Comparison of ENCODE assay signal across 3 cellular contexts in the genomic region with DNA sequence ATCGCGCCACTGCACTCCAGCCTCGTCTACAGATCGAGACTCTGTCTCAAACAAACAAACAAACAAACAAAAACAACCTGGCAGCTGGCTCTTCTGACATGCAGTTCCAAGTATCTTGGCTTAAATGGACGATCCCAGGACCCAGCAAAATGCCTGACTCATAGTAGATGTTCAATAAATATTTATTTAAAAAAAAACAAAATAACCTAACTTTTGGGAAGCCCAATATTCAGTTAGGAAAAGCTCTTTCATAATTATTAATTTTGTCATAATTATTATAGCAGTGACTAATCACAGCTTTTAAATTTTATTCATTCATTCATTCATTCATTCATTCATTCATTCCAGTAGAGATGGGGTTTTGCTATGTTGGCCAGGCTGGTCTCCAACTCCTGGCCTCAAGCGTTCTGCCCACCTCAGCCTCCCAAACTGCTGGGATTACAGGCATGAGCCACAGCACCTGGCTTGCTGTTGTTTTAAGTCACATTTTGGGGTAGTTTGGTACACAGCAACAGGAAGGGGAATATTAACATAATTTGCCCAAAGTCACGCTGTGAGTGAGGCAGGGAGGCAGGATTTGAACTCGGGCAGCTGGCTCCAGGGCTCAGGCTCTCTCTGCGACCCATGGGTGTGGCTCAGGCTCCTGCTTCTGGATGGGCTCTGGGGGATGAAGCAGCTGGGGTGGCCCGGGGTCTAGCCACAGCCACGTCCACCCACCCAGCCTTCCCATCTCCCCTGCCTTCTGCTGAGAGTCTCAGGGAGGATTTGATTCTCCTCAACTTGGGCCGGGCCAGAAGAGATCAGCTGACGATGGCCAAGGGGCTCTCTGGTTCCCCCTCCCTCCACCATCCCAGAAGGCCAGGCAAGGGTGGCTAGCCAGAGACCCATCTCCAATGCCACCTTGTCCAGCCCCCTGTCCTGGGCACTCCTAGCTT.
A peak's percentile ranks its signal among the peaks of the same experiment; 100 is the strongest.
TF ChIP-seq lines count a peak whose summit lies in the region.

No MANE protein-coding gene starts in this region.

TF ChIP-seq in HEK293, 187 proteins besides CTCF, POLR2A, EP300 and RAD21:
- TF ChIP-seq ZNF175 (tag by site-specific recombination; IDR thresholded peaks at IDR 0.05) (no peak), ZNF664 (tag by site-specific recombination; IDR thresholded peaks at IDR 0.05) (peak; percentile 54; the same call in 1 of the 2 replicates)

TF ChIP-seq in WTC11, 78 proteins besides CTCF, POLR2A, EP300 and RAD21:
- TF ChIP-seq, protein P1, sequence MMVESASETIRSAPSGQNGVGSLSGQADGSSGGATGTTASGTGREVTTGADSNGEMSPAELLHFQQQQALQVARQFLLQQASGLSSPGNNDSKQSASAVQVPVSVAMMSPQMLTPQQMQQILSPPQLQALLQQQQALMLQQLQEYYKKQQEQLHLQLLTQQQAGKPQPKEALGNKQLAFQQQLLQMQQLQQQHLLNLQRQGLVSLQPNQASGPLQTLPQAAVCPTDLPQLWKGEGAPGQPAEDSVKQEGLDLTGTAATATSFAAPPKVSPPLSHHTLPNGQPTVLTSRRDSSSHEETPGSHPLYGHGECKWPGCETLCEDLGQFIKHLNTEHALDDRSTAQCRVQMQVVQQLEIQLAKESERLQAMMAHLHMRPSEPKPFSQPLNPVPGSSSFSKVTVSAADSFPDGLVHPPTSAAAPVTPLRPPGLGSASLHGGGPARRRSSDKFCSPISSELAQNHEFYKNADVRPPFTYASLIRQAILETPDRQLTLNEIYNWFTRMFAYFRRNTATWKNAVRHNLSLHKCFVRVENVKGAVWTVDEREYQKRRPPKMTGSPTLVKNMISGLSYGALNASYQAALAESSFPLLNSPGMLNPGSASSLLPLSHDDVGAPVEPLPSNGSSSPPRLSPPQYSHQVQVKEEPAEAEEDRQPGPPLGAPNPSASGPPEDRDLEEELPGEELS (CRISPR knock-in tag; IDR thresholded peaks at IDR 0.05), result no peak
- TF ChIP-seq ZNF121 (CRISPR knock-in tag; IDR thresholded peaks at IDR 0.05), result 0 out of 2 replicates have a peak, but pooled peaks have one; percentile 18

TF ChIP-seq in H1, 55 proteins besides CTCF, POLR2A, EP300 and RAD21:
- TF ChIP-seq BRCA1 (IDR thresholded peaks at IDR 0.05; ENCODE audit: low read depth, low read length), result no peak
- no peak for TF ChIP-seq HDAC2 (IDR thresholded peaks at IDR 0.05; ENCODE audit: borderline replicate concordance in 1 of 2, low read depth in 2 of 2, low read length in 2 of 2)
- TF ChIP-seq TAF1 (IDR thresholded peaks at IDR 0.05; ENCODE audit: low read depth, low read length), result no peak
- no peak for TF ChIP-seq PHF8 (conservative IDR thresholded peaks at IDR 0.05; ENCODE audit: low read depth, low read length)
- TF ChIP-seq, protein P2, sequence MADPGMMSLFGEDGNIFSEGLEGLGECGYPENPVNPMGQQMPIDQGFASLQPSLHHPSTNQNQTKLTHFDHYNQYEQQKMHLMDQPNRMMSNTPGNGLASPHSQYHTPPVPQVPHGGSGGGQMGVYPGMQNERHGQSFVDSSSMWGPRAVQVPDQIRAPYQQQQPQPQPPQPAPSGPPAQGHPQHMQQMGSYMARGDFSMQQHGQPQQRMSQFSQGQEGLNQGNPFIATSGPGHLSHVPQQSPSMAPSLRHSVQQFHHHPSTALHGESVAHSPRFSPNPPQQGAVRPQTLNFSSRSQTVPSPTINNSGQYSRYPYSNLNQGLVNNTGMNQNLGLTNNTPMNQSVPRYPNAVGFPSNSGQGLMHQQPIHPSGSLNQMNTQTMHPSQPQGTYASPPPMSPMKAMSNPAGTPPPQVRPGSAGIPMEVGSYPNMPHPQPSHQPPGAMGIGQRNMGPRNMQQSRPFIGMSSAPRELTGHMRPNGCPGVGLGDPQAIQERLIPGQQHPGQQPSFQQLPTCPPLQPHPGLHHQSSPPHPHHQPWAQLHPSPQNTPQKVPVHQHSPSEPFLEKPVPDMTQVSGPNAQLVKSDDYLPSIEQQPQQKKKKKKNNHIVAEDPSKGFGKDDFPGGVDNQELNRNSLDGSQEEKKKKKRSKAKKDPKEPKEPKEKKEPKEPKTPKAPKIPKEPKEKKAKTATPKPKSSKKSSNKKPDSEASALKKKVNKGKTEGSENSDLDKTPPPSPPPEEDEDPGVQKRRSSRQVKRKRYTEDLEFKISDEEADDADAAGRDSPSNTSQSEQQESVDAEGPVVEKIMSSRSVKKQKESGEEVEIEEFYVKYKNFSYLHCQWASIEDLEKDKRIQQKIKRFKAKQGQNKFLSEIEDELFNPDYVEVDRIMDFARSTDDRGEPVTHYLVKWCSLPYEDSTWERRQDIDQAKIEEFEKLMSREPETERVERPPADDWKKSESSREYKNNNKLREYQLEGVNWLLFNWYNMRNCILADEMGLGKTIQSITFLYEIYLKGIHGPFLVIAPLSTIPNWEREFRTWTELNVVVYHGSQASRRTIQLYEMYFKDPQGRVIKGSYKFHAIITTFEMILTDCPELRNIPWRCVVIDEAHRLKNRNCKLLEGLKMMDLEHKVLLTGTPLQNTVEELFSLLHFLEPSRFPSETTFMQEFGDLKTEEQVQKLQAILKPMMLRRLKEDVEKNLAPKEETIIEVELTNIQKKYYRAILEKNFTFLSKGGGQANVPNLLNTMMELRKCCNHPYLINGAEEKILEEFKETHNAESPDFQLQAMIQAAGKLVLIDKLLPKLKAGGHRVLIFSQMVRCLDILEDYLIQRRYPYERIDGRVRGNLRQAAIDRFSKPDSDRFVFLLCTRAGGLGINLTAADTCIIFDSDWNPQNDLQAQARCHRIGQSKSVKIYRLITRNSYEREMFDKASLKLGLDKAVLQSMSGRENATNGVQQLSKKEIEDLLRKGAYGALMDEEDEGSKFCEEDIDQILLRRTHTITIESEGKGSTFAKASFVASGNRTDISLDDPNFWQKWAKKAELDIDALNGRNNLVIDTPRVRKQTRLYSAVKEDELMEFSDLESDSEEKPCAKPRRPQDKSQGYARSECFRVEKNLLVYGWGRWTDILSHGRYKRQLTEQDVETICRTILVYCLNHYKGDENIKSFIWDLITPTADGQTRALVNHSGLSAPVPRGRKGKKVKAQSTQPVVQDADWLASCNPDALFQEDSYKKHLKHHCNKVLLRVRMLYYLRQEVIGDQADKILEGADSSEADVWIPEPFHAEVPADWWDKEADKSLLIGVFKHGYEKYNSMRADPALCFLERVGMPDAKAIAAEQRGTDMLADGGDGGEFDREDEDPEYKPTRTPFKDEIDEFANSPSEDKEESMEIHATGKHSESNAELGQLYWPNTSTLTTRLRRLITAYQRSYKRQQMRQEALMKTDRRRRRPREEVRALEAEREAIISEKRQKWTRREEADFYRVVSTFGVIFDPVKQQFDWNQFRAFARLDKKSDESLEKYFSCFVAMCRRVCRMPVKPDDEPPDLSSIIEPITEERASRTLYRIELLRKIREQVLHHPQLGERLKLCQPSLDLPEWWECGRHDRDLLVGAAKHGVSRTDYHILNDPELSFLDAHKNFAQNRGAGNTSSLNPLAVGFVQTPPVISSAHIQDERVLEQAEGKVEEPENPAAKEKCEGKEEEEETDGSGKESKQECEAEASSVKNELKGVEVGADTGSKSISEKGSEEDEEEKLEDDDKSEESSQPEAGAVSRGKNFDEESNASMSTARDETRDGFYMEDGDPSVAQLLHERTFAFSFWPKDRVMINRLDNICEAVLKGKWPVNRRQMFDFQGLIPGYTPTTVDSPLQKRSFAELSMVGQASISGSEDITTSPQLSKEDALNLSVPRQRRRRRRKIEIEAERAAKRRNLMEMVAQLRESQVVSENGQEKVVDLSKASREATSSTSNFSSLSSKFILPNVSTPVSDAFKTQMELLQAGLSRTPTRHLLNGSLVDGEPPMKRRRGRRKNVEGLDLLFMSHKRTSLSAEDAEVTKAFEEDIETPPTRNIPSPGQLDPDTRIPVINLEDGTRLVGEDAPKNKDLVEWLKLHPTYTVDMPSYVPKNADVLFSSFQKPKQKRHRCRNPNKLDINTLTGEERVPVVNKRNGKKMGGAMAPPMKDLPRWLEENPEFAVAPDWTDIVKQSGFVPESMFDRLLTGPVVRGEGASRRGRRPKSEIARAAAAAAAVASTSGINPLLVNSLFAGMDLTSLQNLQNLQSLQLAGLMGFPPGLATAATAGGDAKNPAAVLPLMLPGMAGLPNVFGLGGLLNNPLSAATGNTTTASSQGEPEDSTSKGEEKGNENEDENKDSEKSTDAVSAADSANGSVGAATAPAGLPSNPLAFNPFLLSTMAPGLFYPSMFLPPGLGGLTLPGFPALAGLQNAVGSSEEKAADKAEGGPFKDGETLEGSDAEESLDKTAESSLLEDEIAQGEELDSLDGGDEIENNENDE (IDR thresholded peaks at IDR 0.05; ENCODE audit: insufficient replicate concordance, low read length), result no peak
- no peak for TF ChIP-seq KDM1A (IDR thresholded peaks at IDR 0.05; ENCODE audit: borderline replicate concordance, low read length)
- no peak for TF ChIP-seq ZNF274 (IDR thresholded peaks at IDR 0.05; ENCODE audit: borderline replicate concordance, extremely low read depth, low read length)
- no peak for TF ChIP-seq CBX8 (IDR thresholded peaks at IDR 0.05; ENCODE audit: borderline replicate concordance, low read depth, low read length)
- TF ChIP-seq, protein P3, sequence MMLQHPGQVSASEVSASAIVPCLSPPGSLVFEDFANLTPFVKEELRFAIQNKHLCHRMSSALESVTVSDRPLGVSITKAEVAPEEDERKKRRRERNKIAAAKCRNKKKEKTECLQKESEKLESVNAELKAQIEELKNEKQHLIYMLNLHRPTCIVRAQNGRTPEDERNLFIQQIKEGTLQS (IDR thresholded peaks at IDR 0.05; ENCODE audit: insufficient read depth, low read depth, low read length), result no peak
- TF ChIP-seq RXRA (IDR thresholded peaks at IDR 0.05; ENCODE audit: insufficient read depth, low read depth, low read length), result no peak
- no peak for TF ChIP-seq GTF2F1 (IDR thresholded peaks at IDR 0.05; ENCODE audit: borderline replicate concordance, low read depth, low read length)
